ENCODE assay signal across 13 cellular contexts in genomic region chr19:23698711-23699520, GRCh38. TPM values are rescaled to one million over a fixed set of nuclear protein-coding genes. Genes with fewer than 3 reads are reported as not detected.
DNase-seq lines count a peak whose midpoint lies in the region; ATAC-seq and TF ChIP-seq lines count a peak whose summit lies in the region.
"Had no signal": no experiment of that assay in that cellular context is flagged by ENCODE, and none has a peak within 500 bp of the region (broad histone marks: within the 10 kb centered on the region; RNA-seq: fewer than 3 reads in every experiment).

No MANE protein-coding gene starts in this region.

- CTCF ChIA-PET in activated CD4-positive, alpha-beta T cell treated with anti-CD3 and anti-CD28 coated beads for 36 hours (lab: Charles Lee): interaction anchor here (0.6 to 1.5 kb wide), 3 partner anchors 8 to 53 kb away, joined by 3 read pairs; no protein-coding TSS in a partner anchor

- H3K9me3 Mint-ChIP-seq in activated CD4-positive, alpha-beta T cell treated with anti-CD3 and anti-CD28 coated beads for 36 hours (ENCODE audit: low read depth): peaks cover 2% of the 10 kb centered on the region
- H3K9me3 Mint-ChIP-seq in endodermal cell: peaks cover 3% of the 10 kb centered on the region

- POLR2A ChIA-PET in activated CD4-positive, alpha-beta T cell treated with anti-CD3 and anti-CD28 coated beads for 36 hours (lab: Charles Lee): interaction anchor here (0.6 kb wide), 1 partner anchor 458 kb away, joined by 3 read pairs; no protein-coding TSS in a partner anchor

- WGBS in endodermal cell (ENCODE audit: insufficient coverage in 1 of 2, insufficient read length in 1 of 2), 2 experiments: 75 to 91% methylated on average over 3 to 6 of the region's 6 CpGs
- WGBS in thyroid gland, 2 donors: 40% methylated on average over 6 of the region's 6 CpGs

- no peak overlapping the region for H3K27ac Mint-ChIP-seq in activated CD4-positive, alpha-beta T cell treated with anti-CD3 and anti-CD28 coated beads for 36 hours
- peak overlapping the region; percentile 3 for H3K27ac Mint-ChIP-seq in endodermal cell

- H3K4me1 Mint-ChIP-seq in activated CD4-positive, alpha-beta T cell treated with anti-CD3 and anti-CD28 coated beads for 36 hours: no peaks in the 10 kb centered on the region
- peaks cover 28% of the 10 kb centered on the region for H3K4me1 Mint-ChIP-seq in endodermal cell

- TF ChIP-seq POLR2A in thyroid gland (IDR thresholded peaks at IDR 0.05): no peak

- TF ChIP-seq CTCF in endodermal cell (conservative IDR thresholded peaks at IDR 0.05): no peak
- TF ChIP-seq CTCF in thyroid gland (IDR thresholded peaks at IDR 0.05): no peak

- no peak overlapping the region for H3K4me3 Mint-ChIP-seq in activated CD4-positive, alpha-beta T cell treated with anti-CD3 and anti-CD28 coated beads for 36 hours
- H3K4me3 Mint-ChIP-seq in endodermal cell: no peak overlapping the region

- peak; percentile 57 for ATAC-seq in activated CD4-positive, alpha-beta T cell treated with anti-CD3 and anti-CD28 coated beads for 36 hours

- no peak overlapping the region for H3K9ac ChIP-seq in endodermal cell (ENCODE audit: extremely low read depth, low read length, poor library complexity, severe bottlenecking)

- H3K36me3 ChIP-seq in endodermal cell (ENCODE audit: control insufficient read depth, insufficient read depth, low read length) (no peaks in the 10 kb centered on the region), thyroid gland (no peaks in the 10 kb centered on the region)
- H3K36me3 ChIP-seq: thoracic aorta had no signal

- H3K4me1 ChIP-seq in endodermal cell (ENCODE audit: control insufficient read depth, insufficient read depth, low read length) (no peaks in the 10 kb centered on the region), thyroid gland (no peaks in the 10 kb centered on the region)

- H3K27me3 Mint-ChIP-seq in activated CD4-positive, alpha-beta T cell treated with anti-CD3 and anti-CD28 coated beads for 36 hours: no peaks in the 10 kb centered on the region
- no peaks in the 10 kb centered on the region for H3K27me3 Mint-ChIP-seq in endodermal cell (ENCODE audit: insufficient read depth)

- no peak overlapping the region for H3K4me3 ChIP-seq in endodermal cell (ENCODE audit: low read length)
- H3K4me3 ChIP-seq in thyroid gland (replicated peaks in 1 of 3): no peak overlapping the region
- H3K4me3 ChIP-seq: thoracic aorta had no signal

- H3K27me3 ChIP-seq in endodermal cell (ENCODE audit: control insufficient read depth, insufficient read depth, low read length, poor library complexity, severe bottlenecking) (no peaks in the 10 kb centered on the region), thyroid gland (no peaks in the 10 kb centered on the region)

- intact Hi-C loops in activated CD4-positive, alpha-beta T cell treated with anti-CD3 and anti-CD28 coated beads for 36 hours (cut with DNase I, micrococcal nuclease): no loop called here
- intact Hi-C loops in thyroid gland (cut with DNase I): no loop called here

- no peaks in the 10 kb centered on the region for H3K36me3 Mint-ChIP-seq in activated CD4-positive, alpha-beta T cell treated with anti-CD3 and anti-CD28 coated beads for 36 hours (ENCODE audit: low read depth)
- peaks cover 1% of the 10 kb centered on the region for H3K36me3 Mint-ChIP-seq in endodermal cell (ENCODE audit: low read depth)

- peaks cover 4% of the 10 kb centered on the region for H3K9me3 ChIP-seq in endodermal cell (ENCODE audit: control insufficient read depth, low read length)
- no peaks in the 10 kb centered on the region for H3K9me3 ChIP-seq in thyroid gland
- H3K9me3 ChIP-seq: thoracic aorta had no signal

- H3K27ac ChIP-seq in endodermal cell (ENCODE audit: low read depth, low read length) (no peak overlapping the region), thyroid gland (no peak overlapping the region)
- H3K27ac ChIP-seq: thoracic aorta had no signal

- DNase-seq in activated CD4-positive, alpha-beta T cell treated with anti-CD3 and anti-CD28 coated beads for 36 hours: no peak
- no peak for DNase-seq in activated CD4-positive, alpha-beta T cell treated with anti-CD3 and anti-CD28 coated beads, Interleukin-2, amount 50 U/mL, for 4 hours
- peak; percentile 77 for DNase-seq in NCI-H69 (lab: John Stamatoyannopoulos, UW)
- no peak for DNase-seq in endodermal cell
- DNase-seq in thyroid gland: peak; percentile 38 to 42
- no peak for DNase-seq in NCI-H2196 treated with DMSO at 0.1 percent for 48 hours (lab: John Stamatoyannopoulos, UW; ENCODE audit: unreplicated experiment)
- DNase-seq in stimulated activated CD4-positive, alpha-beta T cell treated with anti-CD3 and anti-CD28 coated beads, Interleukin-12 subunit alpha, Interleukin-12 subunit beta, amount 100 ng/mL, for 4 hours: no peak
- DNase-seq in activated naive CD4-positive, alpha-beta T cell treated with anti-CD3 and anti-CD28 coated beads, Interleukin-2, amount 50 U/mL, for 16 hours: no peak
- DNase-seq: activated gamma-delta T cell; effector CD4-positive, alpha-beta T cell; NCI-H526; stimulated activated CD4-positive, alpha-beta T cell treated with anti-CD3 and anti-CD28 coated beads, Interleukin-1b, Interleukin-23, amount 100 ng/mL, for 48 hours had no signal

RNA-seq across cellular contexts. Expression of gene ZNF675, which starts 11.9 kb away (rescaled TPM):
- total RNA-seq in activated CD4-positive, alpha-beta T cell treated with anti-CD3 and anti-CD28 coated beads for 36 hours: 10 to 100 TPM; 19.1 to 22.8 TPM
- total RNA-seq in endodermal cell (10 to 100 TPM; 26.7 to 29.9 TPM), thyroid gland (10 to 100 TPM; 16.7 to 31.5 (median 22.4) TPM)
- 22.9 TPM for polyA plus RNA-seq in endodermal cell (2013, experiment 1 of 2)
- 21.4 TPM for polyA plus RNA-seq in endodermal cell (2013, experiment 2 of 2)

RNA-seq across cellular contexts. Expression of gene ZNF681, which starts 59.8 kb away (rescaled TPM):
- total RNA-seq in activated CD4-positive, alpha-beta T cell treated with anti-CD3 and anti-CD28 coated beads for 36 hours: 1 to 10 TPM; 5.7 to 9.1 TPM
- total RNA-seq in endodermal cell: 10 to 100 TPM in 1 of 2 donors, 1 to 10 TPM in 1; 3.5 to 11.3 TPM
- 7.9 TPM for polyA plus RNA-seq in endodermal cell (2013, experiment 1 of 2)
- 7.0 TPM for polyA plus RNA-seq in endodermal cell (2013, experiment 2 of 2)
- total RNA-seq in thyroid gland: 1 to 10 TPM; 1.6 to 4.5 (median 2.0) TPM

Comparison
In these comparisons a context has a peak if more than half of its experiments do, and no peak if none do; other contexts are left out.
1. DNase-seq: peak in NCI-H69 (single experiment) and thyroid gland (2 of 2); none in activated CD4-positive, alpha-beta T cell treated with anti-CD3 and anti-CD28 coated beads for 36 hours (single experiment), activated CD4-positive, alpha-beta T cell treated with anti-CD3 and anti-CD28 coated beads, Interleukin-2, amount 50 U/mL, for 4 hours (0 of 2), endodermal cell (single experiment), NCI-H2196 treated with DMSO at 0.1 percent for 48 hours (single experiment), stimulated activated CD4-positive, alpha-beta T cell treated with anti-CD3 and anti-CD28 coated beads, Interleukin-12 subunit alpha, Interleukin-12 subunit beta, amount 100 ng/mL, for 4 hours (single experiment) and activated naive CD4-positive, alpha-beta T cell treated with anti-CD3 and anti-CD28 coated beads, Interleukin-2, amount 50 U/mL, for 16 hours (single experiment).